In the genomic region with DNA sequence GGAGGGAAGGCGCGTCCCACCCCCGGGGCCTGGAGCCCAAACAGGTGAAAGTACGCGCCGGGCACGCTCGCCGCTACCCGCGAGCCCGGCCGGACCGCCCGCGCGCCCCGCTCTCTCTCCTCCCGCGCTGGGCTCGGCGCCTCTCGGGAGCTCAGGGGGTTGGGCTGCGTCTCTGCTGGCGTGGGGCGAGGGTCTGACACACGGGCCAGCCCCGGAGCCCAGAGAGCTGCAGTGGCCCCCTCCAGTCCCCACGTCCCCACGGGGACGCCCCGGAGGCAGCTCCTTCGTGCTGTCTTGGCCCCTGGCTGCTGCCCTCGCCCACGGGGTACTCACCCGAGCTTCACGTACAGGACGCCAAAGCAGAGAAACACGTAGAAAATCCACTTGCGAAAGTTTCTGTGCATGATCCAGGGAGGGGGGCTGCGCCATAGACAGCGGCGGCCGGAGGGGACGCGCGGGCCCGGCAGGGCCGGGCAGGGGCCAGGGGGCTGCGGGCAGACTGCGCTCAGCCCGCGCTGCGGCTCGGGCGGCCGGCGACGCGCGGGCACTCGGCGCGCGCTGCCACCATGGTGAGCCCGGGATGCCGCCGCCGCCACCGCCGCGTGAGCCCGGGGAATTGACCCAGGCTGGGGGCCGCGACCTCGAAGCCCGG, we compare ENCODE assay signal across 2 cellular contexts.
TF ChIP-seq lines count a peak whose summit lies in the region.

No MANE protein-coding gene starts in this region.

TF ChIP-seq in IMR-90, 13 proteins besides CTCF, POLR2A, EP300 and RAD21 (continued from another document):
- TF ChIP-seq RFX5 (IDR thresholded peaks at IDR 0.05; ENCODE audit: low read depth, low read length) = no peak
- TF ChIP-seq SMC3 (IDR thresholded peaks at IDR 0.05; ENCODE audit: low read depth, low read length) = no peak
- TF ChIP-seq BHLHE40 (IDR thresholded peaks at IDR 0.05; ENCODE audit: low read depth, low read length) = no peak
- TF ChIP-seq MXI1 (IDR thresholded peaks at IDR 0.05; ENCODE audit: borderline replicate concordance, low read depth, low read length) = no peak
- no peak for TF ChIP-seq MAZ (IDR thresholded peaks at IDR 0.05; ENCODE audit: borderline replicate concordance, low read depth, low read length)
- TF ChIP-seq CEBPB (IDR thresholded peaks at IDR 0.05; ENCODE audit: low read depth, low read length) = no peak
- TF ChIP-seq CHD1 (IDR thresholded peaks at IDR 0.05; ENCODE audit: low read depth, low read length) = no peak
- TF ChIP-seq MAFK (IDR thresholded peaks at IDR 0.05; ENCODE audit: low read depth, low read length) = no peak
- TF ChIP-seq FOS (IDR thresholded peaks at IDR 0.05; ENCODE audit: low read depth, low read length) = no peak
- no peak for TF ChIP-seq RCOR1 (IDR thresholded peaks at IDR 0.05; ENCODE audit: insufficient replicate concordance, low read length)
- TF ChIP-seq, protein P1, sequence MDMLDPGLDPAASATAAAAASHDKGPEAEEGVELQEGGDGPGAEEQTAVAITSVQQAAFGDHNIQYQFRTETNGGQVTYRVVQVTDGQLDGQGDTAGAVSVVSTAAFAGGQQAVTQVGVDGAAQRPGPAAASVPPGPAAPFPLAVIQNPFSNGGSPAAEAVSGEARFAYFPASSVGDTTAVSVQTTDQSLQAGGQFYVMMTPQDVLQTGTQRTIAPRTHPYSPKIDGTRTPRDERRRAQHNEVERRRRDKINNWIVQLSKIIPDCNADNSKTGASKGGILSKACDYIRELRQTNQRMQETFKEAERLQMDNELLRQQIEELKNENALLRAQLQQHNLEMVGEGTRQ (IDR thresholded peaks at IDR 0.05; ENCODE audit: low read depth, low read length) = no peak
- TF ChIP-seq, protein P2, sequence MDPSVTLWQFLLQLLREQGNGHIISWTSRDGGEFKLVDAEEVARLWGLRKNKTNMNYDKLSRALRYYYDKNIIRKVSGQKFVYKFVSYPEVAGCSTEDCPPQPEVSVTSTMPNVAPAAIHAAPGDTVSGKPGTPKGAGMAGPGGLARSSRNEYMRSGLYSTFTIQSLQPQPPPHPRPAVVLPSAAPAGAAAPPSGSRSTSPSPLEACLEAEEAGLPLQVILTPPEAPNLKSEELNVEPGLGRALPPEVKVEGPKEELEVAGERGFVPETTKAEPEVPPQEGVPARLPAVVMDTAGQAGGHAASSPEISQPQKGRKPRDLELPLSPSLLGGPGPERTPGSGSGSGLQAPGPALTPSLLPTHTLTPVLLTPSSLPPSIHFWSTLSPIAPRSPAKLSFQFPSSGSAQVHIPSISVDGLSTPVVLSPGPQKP (IDR thresholded peaks at IDR 0.05; ENCODE audit: borderline replicate concordance, low read depth, low read length) = no peak
TF ChIP-seq in IMR-90: peak in this region for 0.

TF ChIP-seq in neural cell, 6 proteins besides CTCF, POLR2A, EP300 and RAD21 (continued from another document):
- peak; percentile 57 for TF ChIP-seq EZH2 (IDR thresholded peaks at IDR 0.05; ENCODE audit: borderline replicate concordance, insufficient read depth, low read length, poor library complexity, severe bottlenecking)
